ENCODE assay signal across 12 cellular contexts in genomic region chr3:167851749-167852148, GRCh38.
"Had no signal": no experiment of that assay in that cellular context is flagged by ENCODE, and none has a peak within 500 bp of the region (broad histone marks: within the 10 kb centered on the region; RNA-seq: fewer than 3 reads in every experiment).

No MANE protein-coding gene starts in this region.

- H3K4me3 ChIP-seq: esophagus squamous epithelium, pancreas, testis, tibial nerve had no signal

- H3K27ac ChIP-seq: esophagus squamous epithelium, pancreas, testis had no signal

- H3K36me3 ChIP-seq: esophagus squamous epithelium, pancreas, tibial nerve had no signal

- DNase-seq: esophagus squamous epithelium; immature natural killer cell; left ventricle myocardium superior; mesendoderm; naive B cell; occipital lobe; pancreas; right cardiac atrium; stimulated activated CD4-positive, alpha-beta T cell treated with anti-CD3 and anti-CD28 coated beads, Interleukin-4, amount 100 ng/mL, for 24 hours; testis had no signal

- H3K4me1 ChIP-seq: pancreas, testis, tibial nerve had no signal

- ATAC-seq: left ventricle myocardium superior; pancreas; right cardiac atrium; stimulated activated memory B cell treated with anti-CD40 and anti-IgM and Interleukin-4, amounts not matched to agents 10 μg/mL and 1 μg/mL and 100 μg/mL, for 72 hours had no signal

- H3K27me3 ChIP-seq: esophagus squamous epithelium, pancreas, testis, tibial nerve had no signal

- H3K9me3 ChIP-seq: esophagus squamous epithelium, pancreas, testis, tibial nerve had no signal
